ENCODE assay signal across 8 cellular contexts in genomic region chrX:136780738-136781137, GRCh38.
DNase-seq lines count a peak whose midpoint lies in the region; ATAC-seq and TF ChIP-seq lines count a peak whose summit lies in the region.

ARHGEF6 (minus strand) TSS chrX:136780932; CDS start chrX:136780882, 50 bp downstream.

- H3K9ac ChIP-seq in MM.1S (ENCODE audit: low read length) = peak within 1 kb of the TSS; percentile 42
- peak within 1 kb of the TSS; percentile 72 for H3K9ac ChIP-seq in adipocyte (ENCODE audit: low read length)

- ATAC-seq in GM18520 (IDR thresholded peaks at IDR 0.05; ENCODE audit: unreplicated experiment) = no peak
- no peak for ATAC-seq in HG03439 (IDR thresholded peaks at IDR 0.05; ENCODE audit: unreplicated experiment)

- H3K4me1 ChIP-seq in MM.1S (ENCODE audit: low read length) (0 out of 2 replicates have a peak, but pooled peaks cover 6% of the 10 kb centered on the region), adipocyte (ENCODE audit: control insufficient read depth, insufficient read depth, low read length) (peaks cover 6% of the 10 kb centered on the region), muscle layer of duodenum (ENCODE audit: control insufficient read depth in 1 of 2, insufficient read depth in 2 of 2, low read length in 2 of 2) (peaks cover 0 to 5% of the 10 kb centered on the region in 2 donors)

- DNase-seq in activated CD4-positive, alpha-beta T cell treated with anti-CD3 and anti-CD28 coated beads for 48 hours = peak; percentile 28
- no peak for DNase-seq in activated CD4-positive, alpha-beta T cell treated with anti-CD3 and anti-CD28 coated beads, Interleukin-2, amount 50 U/mL, for 1 hour
- peak; percentile 39 for DNase-seq in MM.1S
- DNase-seq in adipocyte (ENCODE audit: low read depth) = no peak
- DNase-seq in DMS79 treated with DMSO at 0.1 percent for 48 hours (lab: John Stamatoyannopoulos, UW) = no peak

- H3K9me3 ChIP-seq in MM.1S (replicated peaks; ENCODE audit: insufficient read depth, low read length) = no peaks in the 10 kb centered on the region
- H3K9me3 ChIP-seq in adipocyte (ENCODE audit: control insufficient read depth, low read length) = no peaks in the 10 kb centered on the region
- H3K9me3 ChIP-seq in muscle layer of duodenum (ENCODE audit: control insufficient read depth in 1 of 2, low read length in 2 of 2) = no peaks in the 10 kb centered on the region

- no peaks in the 10 kb centered on the region for H3F3A ChIP-seq in MM.1S (ENCODE audit: insufficient read depth, low read length)

- peak within 1 kb of the TSS; percentile 75 for H3K4me2 ChIP-seq in MM.1S (ENCODE audit: low read depth, low read length)

- TF ChIP-seq CTCF in MM.1S (IDR thresholded peaks at IDR 0.05; ENCODE audit: low read length) = no peak

- H3K36me3 ChIP-seq in MM.1S (replicated peaks; ENCODE audit: insufficient read depth, low read length) = no peaks in the 10 kb centered on the region
- no peaks in the 10 kb centered on the region for H3K36me3 ChIP-seq in adipocyte (ENCODE audit: control insufficient read depth, insufficient read depth, low read length, severe bottlenecking)
- no peaks in the 10 kb centered on the region for H3K36me3 ChIP-seq in muscle layer of duodenum (ENCODE audit: control insufficient read depth in 1 of 2, insufficient read depth in 2 of 2, low read length in 2 of 2)

- H4K20me1 ChIP-seq in MM.1S (ENCODE audit: insufficient read depth, low read length) = no peaks in the 10 kb centered on the region

- no peaks in the 10 kb centered on the region for H3K79me2 ChIP-seq in MM.1S (ENCODE audit: low read length)

- peak within 1 kb of the TSS; percentile 64 for H3K4me3 ChIP-seq in MM.1S (ENCODE audit: low read length)
- peak within 1 kb of the TSS; percentile 77 for H3K4me3 ChIP-seq in adipocyte (ENCODE audit: low read length)
- peak within 1 kb of the TSS; percentile 51 to 58 for H3K4me3 ChIP-seq in muscle layer of duodenum (ENCODE audit: low read depth in 1 of 2, low read length in 2 of 2)

- H3K9me2 ChIP-seq in MM.1S (replicated peaks; ENCODE audit: insufficient read depth, low read length) = no peaks in the 10 kb centered on the region

- H2AFZ ChIP-seq in MM.1S (ENCODE audit: low read length) = peak within 1 kb of the TSS; percentile 42

- no peaks in the 10 kb centered on the region for H3K27me3 ChIP-seq in MM.1S (replicated peaks; ENCODE audit: insufficient read depth, low read length)
- no peaks in the 10 kb centered on the region for H3K27me3 ChIP-seq in adipocyte (replicated peaks; ENCODE audit: control insufficient read depth, insufficient read depth, low read length)
- H3K27me3 ChIP-seq in muscle layer of duodenum (ENCODE audit: low read depth, low read length) = no peaks in the 10 kb centered on the region

- H3K27ac ChIP-seq in MM.1S (ENCODE audit: low read length) (peak within 1 kb of the TSS; percentile 42; the same call in 1 of the 2 replicates), muscle layer of duodenum (ENCODE audit: low read length) (peak within 1 kb of the TSS; percentile 67)

Comparison
In these comparisons a context has a peak if more than half of its experiments do, and no peak if none do; other contexts are left out.
1. DNase-seq: peak in activated CD4-positive, alpha-beta T cell treated with anti-CD3 and anti-CD28 coated beads for 48 hours (single experiment) and MM.1S (single experiment); none in activated CD4-positive, alpha-beta T cell treated with anti-CD3 and anti-CD28 coated beads, Interleukin-2, amount 50 U/mL, for 1 hour (single experiment), adipocyte (single experiment) and DMS79 treated with DMSO at 0.1 percent for 48 hours (single experiment).
2. Peak in every context shown above with its lines, with median percentiles within 50 percentile points of each other: H3K4me3 ChIP-seq.